Comparison of ENCODE assay signal across 2 cellular contexts in genomic region chr1:91803847-91804545, GRCh38.
A peak's percentile ranks its signal among the peaks of the same experiment; 100 is the strongest.
TF ChIP-seq lines count a peak whose summit lies in the region.

No MANE protein-coding gene starts in this region.

TF ChIP-seq in K562, 482 proteins besides CTCF, POLR2A, EP300 and RAD21 (continued from another document and continues in another):
- TF ChIP-seq HDAC1 (IDR thresholded peaks at IDR 0.05) (0 out of 4 replicates have a peak, but pooled peaks of 1 of the 2 experiments have one; percentile 32), ZNF175 (CRISPR knock-in tag; IDR thresholded peaks at IDR 0.05; ENCODE audit: low read depth) (0 out of 2 replicates have a peak, but pooled peaks have one; percentile 0), SMARCA5 (IDR thresholded peaks at IDR 0.05) (0 out of 2 replicates have a peak, but pooled peaks have one; percentile 71), MNT (conservative IDR thresholded peaks at IDR 0.05) (peak; percentile 33 to 41; a peak in 2 of 4 replicates), MED1 (CRISPR knock-in tag; IDR thresholded peaks at IDR 0.05; ENCODE audit: borderline replicate concordance) (no peak), TAL1 (IDR thresholded peaks at IDR 0.05) (peak; percentile 66), CTBP1 (IDR thresholded peaks at IDR 0.05; ENCODE audit: borderline replicate concordance) (peak; percentile 42; the same call in 1 of the 2 replicates), CREB1 (IDR thresholded peaks at IDR 0.05) (no peak), CREB1 (CRISPR knock-in tag; IDR thresholded peaks at IDR 0.05) (no peak), ZC3H11A (IDR thresholded peaks at IDR 0.05; ENCODE audit: low read depth, low read length) (no peak), GTF2E2 (tag; IDR thresholded peaks at IDR 0.05) (no peak), NFIC (IDR thresholded peaks at IDR 0.05) (peak; percentile 96), MAZ (CRISPR knock-in tag; conservative IDR thresholded peaks at IDR 0.05 in 1 of 2, IDR thresholded peaks at IDR 0.05 in 1 of 2) (no peak), STAT5A (IDR thresholded peaks at IDR 0.05; ENCODE audit: borderline replicate concordance, low read length) (0 out of 2 replicates have a peak, but pooled peaks have one; percentile 26), TFAP4 (CRISPR knock-in tag; IDR thresholded peaks at IDR 0.05; ENCODE audit: borderline replicate concordance) (no peak), TFE3 (CRISPR knock-in tag; IDR thresholded peaks at IDR 0.05) (no peak), RBM22 (IDR thresholded peaks at IDR 0.05; ENCODE audit: low read depth, low read length, poor library complexity, severe bottlenecking) (no peak), CBFA2T3 (IDR thresholded peaks at IDR 0.05) (peak; percentile 79), SMARCA4 (IDR thresholded peaks at IDR 0.05) (0 out of 2 replicates have a peak, but pooled peaks have one; percentile 71), ZNF592 (IDR thresholded peaks at IDR 0.05) (peak; percentile 14; the same call in 1 of the 2 replicates)

TF ChIP-seq in WTC11, 78 proteins besides CTCF, POLR2A, EP300 and RAD21 (continued from another document):
- TF ChIP-seq ATF6 (CRISPR knock-in tag; IDR thresholded peaks at IDR 0.05), result no peak
- no peak for TF ChIP-seq ZNF425 (CRISPR knock-in tag; conservative IDR thresholded peaks at IDR 0.05)
- TF ChIP-seq HMGA2 (CRISPR knock-in tag; IDR thresholded peaks at IDR 0.05), result no peak
- no peak for TF ChIP-seq MYBL2 (CRISPR knock-in tag; IDR thresholded peaks at IDR 0.05)
- TF ChIP-seq NFATC4 (CRISPR knock-in tag; IDR thresholded peaks at IDR 0.05), result no peak
- no peak for TF ChIP-seq ELF4 (CRISPR knock-in tag; IDR thresholded peaks at IDR 0.05; ENCODE audit: low read depth)
- no peak for TF ChIP-seq CREB1 (CRISPR knock-in tag; IDR thresholded peaks at IDR 0.05)
